Comparison of ENCODE assay signal across 1 cellular context in genomic region chr2:62711832-62712494, GRCh38.
A peak's percentile ranks its signal among the peaks of the same experiment; 100 is the strongest.
TF ChIP-seq lines count a peak whose summit lies in the region.

No MANE protein-coding gene starts in this region.

TF ChIP-seq in HepG2, 621 proteins besides CTCF, POLR2A, EP300 and RAD21 (continued from another document and continues in another):
- TF ChIP-seq E2F5 (CRISPR knock-in tag; conservative IDR thresholded peaks at IDR 0.05) (no peak), ZNF142 (CRISPR knock-in tag; IDR thresholded peaks at IDR 0.05) (no peak), ZNF280B (CRISPR knock-in tag; IDR thresholded peaks at IDR 0.05; ENCODE audit: borderline replicate concordance) (no peak), FOXO4 (CRISPR knock-in tag; conservative IDR thresholded peaks at IDR 0.05) (no peak), RBFOX2 (IDR thresholded peaks at IDR 0.05; ENCODE audit: low read depth, low read length) (peak; percentile 60), REL (CRISPR knock-in tag; conservative IDR thresholded peaks at IDR 0.05) (no peak), ATF2 (CRISPR knock-in tag; IDR thresholded peaks at IDR 0.05) (0 out of 2 replicates have a peak, but pooled peaks have one; percentile 54), ZNF501 (CRISPR knock-in tag; IDR thresholded peaks at IDR 0.05) (no peak), ZFP90 (CRISPR knock-in tag; IDR thresholded peaks at IDR 0.05; ENCODE audit: borderline replicate concordance) (no peak), THAP7 (CRISPR knock-in tag; IDR thresholded peaks at IDR 0.05) (no peak), AHR (CRISPR knock-in tag; IDR thresholded peaks at IDR 0.05) (no peak), HDAC1 (CRISPR knock-in tag; IDR thresholded peaks at IDR 0.05) (0 out of 2 replicates have a peak, but pooled peaks have one; percentile 29), PRMT3 (CRISPR knock-in tag; IDR thresholded peaks at IDR 0.05; ENCODE audit: borderline replicate concordance, low read depth) (no peak), ZNF530 (CRISPR knock-in tag; IDR thresholded peaks at IDR 0.05; ENCODE audit: low read depth) (no peak), POGZ (CRISPR knock-in tag; IDR thresholded peaks at IDR 0.05) (peak; percentile 73), KDM1A (CRISPR knock-in tag; IDR thresholded peaks at IDR 0.05) (no peak), ZMYM4 (CRISPR knock-in tag; IDR thresholded peaks at IDR 0.05) (peak; percentile 79), MED1 (CRISPR knock-in tag; IDR thresholded peaks at IDR 0.05) (peak; percentile 69; the same call in 1 of the 2 replicates), ZFY (CRISPR knock-in tag; IDR thresholded peaks at IDR 0.05) (no peak), ZNF773 (CRISPR knock-in tag; IDR thresholded peaks at IDR 0.05; ENCODE audit: borderline replicate concordance) (no peak), EEA1 (CRISPR knock-in tag; IDR thresholded peaks at IDR 0.05; ENCODE audit: borderline replicate concordance) (no peak), ARID5B (CRISPR knock-in tag; IDR thresholded peaks at IDR 0.05) (peak; percentile 80), SMC3 (IDR thresholded peaks at IDR 0.05; ENCODE audit: low read length) (peak; percentile 38; the same call in 1 of the 2 replicates), ZNF414 (CRISPR knock-in tag; IDR thresholded peaks at IDR 0.05) (no peak), ZNF121 (CRISPR knock-in tag; IDR thresholded peaks at IDR 0.05) (no peak), HDAC2 (CRISPR knock-in tag; IDR thresholded peaks at IDR 0.05) (peak; percentile 70; the same call in 1 of the 2 replicates), ZBTB49 (CRISPR knock-in tag; IDR thresholded peaks at IDR 0.05; ENCODE audit: borderline replicate concordance) (no peak), SP140L (CRISPR knock-in tag; IDR thresholded peaks at IDR 0.05; ENCODE audit: borderline replicate concordance) (no peak), ZNF580 (CRISPR knock-in tag; IDR thresholded peaks at IDR 0.05; ENCODE audit: borderline replicate concordance, low read depth) (no peak), ZMAT3 (CRISPR knock-in tag; conservative IDR thresholded peaks at IDR 0.05) (no peak), HOXA9 (CRISPR knock-in tag; IDR thresholded peaks at IDR 0.05; ENCODE audit: borderline replicate concordance) (no peak), PAXIP1 (CRISPR knock-in tag; conservative IDR thresholded peaks at IDR 0.05) (peak; percentile 55; the same call in 1 of the 2 replicates), NR1H2 (CRISPR knock-in tag; IDR thresholded peaks at IDR 0.05; ENCODE audit: borderline replicate concordance, low read depth) (no peak), FOXK2 (IDR thresholded peaks at IDR 0.05) (no peak)
